ENCODE assay signal across 19 cellular contexts in genomic region chr14:23438130-23438893, GRCh38. TPM values are rescaled to one million over a fixed set of nuclear protein-coding genes. Genes with fewer than 3 reads are reported as not detected.
DNase-seq lines count a peak whose midpoint lies in the region; ATAC-seq and TF ChIP-seq lines count a peak whose summit lies in the region.
"Had no signal": no experiment of that assay in that cellular context is flagged by ENCODE, and none has a peak within 500 bp of the region (broad histone marks: within the 10 kb centered on the region; RNA-seq: fewer than 3 reads in every experiment).

No MANE protein-coding gene starts in this region.

- peaks cover 30% of the 10 kb centered on the region for H3K4me1 ChIP-seq in psoas muscle
- H3K4me1 ChIP-seq: ascending aorta, tibial artery had no signal

- H3K27ac Mint-ChIP-seq in activated CD8-positive, alpha-beta memory T cell treated with anti-CD3 and anti-CD28 coated beads, Interleukin-2, amount 10 ng/mL, durations not matched to agents 7 days and 5 days = no peak overlapping the region
- no peak overlapping the region for H3K27ac Mint-ChIP-seq in Calu3 (ENCODE audit: unreplicated experiment)
- H3K27ac Mint-ChIP-seq: effector memory CD8-positive, alpha-beta T cell had no signal

- intact Hi-C loops in left ventricle myocardium superior (cut with micrococcal nuclease) (no loop called here), psoas muscle (cut with DNase I) (no loop called here), Calu3 (cut with micrococcal nuclease; ENCODE audit: unreplicated experiment) (no loop called here)

- no peaks in the 10 kb centered on the region for H3K9me3 ChIP-seq in psoas muscle
- H3K9me3 ChIP-seq: ascending aorta, tibial artery had no signal

- ATAC-seq in activated CD8-positive, alpha-beta memory T cell treated with anti-CD3 and anti-CD28 coated beads, Interleukin-2, amount 10 ng/mL, durations not matched to agents 7 days and 5 days = no peak
- ATAC-seq in left ventricle myocardium superior (peak; percentile 51), psoas muscle (peak; percentile 56 to 75 (median 70)), GM18907 (IDR thresholded peaks at IDR 0.05; ENCODE audit: unreplicated experiment) (no peak), HG03571 (IDR thresholded peaks at IDR 0.05; ENCODE audit: unreplicated experiment) (no peak)
- ATAC-seq: effector memory CD8-positive, alpha-beta T cell; naive thymus-derived CD8-positive, alpha-beta T cell; SK-N-SH treated with all-trans-retinoic acid at 6 μM for 48 hours had no signal

- H3K27ac ChIP-seq in psoas muscle = peak overlapping the region; percentile 83
- H3K27ac ChIP-seq: ascending aorta, tibial artery had no signal

- peak; percentile 13 for DNase-seq in NCI-H2171 treated with DMSO at 0.1 percent for 48 hours (lab: John Stamatoyannopoulos, UW)
- no peak for DNase-seq in NCI-H2171 (lab: John Stamatoyannopoulos, UW)
- peak; percentile 32 for DNase-seq in activated CD8-positive, alpha-beta memory T cell treated with anti-CD3 and anti-CD28 coated beads, Interleukin-2, amount 10 ng/mL, durations not matched to agents 7 days and 5 days
- peak; percentile 82 for DNase-seq in left ventricle myocardium superior
- peak in 1 of 2 donors; percentile 45 for DNase-seq in psoas muscle
- no peak for DNase-seq in Calu3
- DNase-seq: activated CD4-positive, CD25-positive, alpha-beta regulatory T cell; activated T-cell treated with anti-CD3 and anti-CD28 coated beads, Interleukin-2, amount 50 U/mL, for 1 hour; CD8-positive, alpha-beta memory T cell; effector memory CD8-positive, alpha-beta T cell; foreskin melanocyte; naive thymus-derived CD8-positive, alpha-beta T cell had no signal

- H3K36me3 ChIP-seq in psoas muscle (ENCODE audit: insufficient read depth in 1 of 2, low read depth in 1 of 2) = no peaks in the 10 kb centered on the region
- H3K36me3 ChIP-seq: ascending aorta, tibial artery had no signal

- H3K27me3 ChIP-seq in psoas muscle (ENCODE audit: insufficient read depth in 3 of 3, low read length in 2 of 3) = no peaks in the 10 kb centered on the region
- H3K27me3 ChIP-seq: ascending aorta had no signal

- H3K36me3 Mint-ChIP-seq in activated CD8-positive, alpha-beta memory T cell treated with anti-CD3 and anti-CD28 coated beads, Interleukin-2, amount 10 ng/mL, durations not matched to agents 7 days and 5 days = no peaks in the 10 kb centered on the region
- no peaks in the 10 kb centered on the region for H3K36me3 Mint-ChIP-seq in Calu3 (ENCODE audit: insufficient read depth, unreplicated experiment)
- H3K36me3 Mint-ChIP-seq: CD8-positive, alpha-beta memory T cell; naive thymus-derived CD8-positive, alpha-beta T cell had no signal

- no peak for TF ChIP-seq CTCF in psoas muscle (IDR thresholded peaks at IDR 0.05)
- no peak for TF ChIP-seq CTCF in Calu3 (IDR thresholded peaks at IDR 0.05; ENCODE audit: unreplicated experiment)

- BruUV-seq in Calu3 (replicated peaks; lab: Mats Ljungman, UMichigan) = no TSS peak

- H3K27me3 Mint-ChIP-seq in activated CD8-positive, alpha-beta memory T cell treated with anti-CD3 and anti-CD28 coated beads, Interleukin-2, amount 10 ng/mL, durations not matched to agents 7 days and 5 days = peaks cover 2% of the 10 kb centered on the region
- peaks cover 77% of the 10 kb centered on the region for H3K27me3 Mint-ChIP-seq in Calu3 (ENCODE audit: unreplicated experiment)

- no peak overlapping the region for H3K4me3 Mint-ChIP-seq in activated CD8-positive, alpha-beta memory T cell treated with anti-CD3 and anti-CD28 coated beads, Interleukin-2, amount 10 ng/mL, durations not matched to agents 7 days and 5 days
- H3K4me3 Mint-ChIP-seq in Calu3 (ENCODE audit: low read depth, unreplicated experiment) = no peak overlapping the region
- H3K4me3 Mint-ChIP-seq: CD8-positive, alpha-beta memory T cell; effector memory CD8-positive, alpha-beta T cell had no signal

- peaks cover 3% of the 10 kb centered on the region for H3K4me1 Mint-ChIP-seq in activated CD8-positive, alpha-beta memory T cell treated with anti-CD3 and anti-CD28 coated beads, Interleukin-2, amount 10 ng/mL, durations not matched to agents 7 days and 5 days
- H3K4me1 Mint-ChIP-seq in Calu3 (ENCODE audit: low read depth, unreplicated experiment) = no peaks in the 10 kb centered on the region
- H3K4me1 Mint-ChIP-seq: CD8-positive, alpha-beta memory T cell had no signal

- CTCF ChIA-PET in activated CD8-positive, alpha-beta memory T cell treated with anti-CD3 and anti-CD28 coated beads, Interleukin-2, amount 10 ng/mL, durations not matched to agents 7 days and 5 days (lab: Charles Lee) = interaction anchor here (1.2 to 1.3 kb wide), 2 partner anchors 14 to 121 kb away, joined by 3 to 4 read pairs; no protein-coding TSS in a partner anchor
- CTCF ChIA-PET in Calu3 (lab: Charles Lee) = no interaction called here

- H3K9me3 Mint-ChIP-seq in activated CD8-positive, alpha-beta memory T cell treated with anti-CD3 and anti-CD28 coated beads, Interleukin-2, amount 10 ng/mL, durations not matched to agents 7 days and 5 days (ENCODE audit: low read depth) = no peaks in the 10 kb centered on the region
- H3K9me3 Mint-ChIP-seq in Calu3 (ENCODE audit: low read depth, unreplicated experiment) = no peaks in the 10 kb centered on the region
- H3K9me3 Mint-ChIP-seq: CD8-positive, alpha-beta memory T cell; effector memory CD8-positive, alpha-beta T cell; naive thymus-derived CD8-positive, alpha-beta T cell had no signal

- H3K4me3 ChIP-seq in psoas muscle = no peak overlapping the region
- H3K4me3 ChIP-seq: ascending aorta, tibial artery had no signal

- WGBS in psoas muscle, 3 donors = 13 to 22% (median 17%) methylated on average over 14 of the region's 14 CpGs

RNA-seq across cellular contexts. Expression of gene MYH7, which starts 2.9 kb away (rescaled TPM):
- under 1 TPM; 0.09 to 0.16 TPM for total RNA-seq in activated CD8-positive, alpha-beta memory T cell treated with anti-CD3 and anti-CD28 coated beads, Interleukin-2, amount 10 ng/mL, durations not matched to agents 7 days and 5 days
- total RNA-seq in left ventricle myocardium superior (12,717 TPM), psoas muscle (over 10,000 TPM in 1 of 4 donors, 1,000 to 10,000 TPM in 3; 4,588 to 15,830 (median 8,724) TPM), Calu3 (2022) (not detected in 2 replicates)
- 1,000 to 10,000 TPM; 1,035 to 2,043 (median 1,534) TPM for polyA plus RNA-seq in psoas muscle
- total RNA-seq: ascending aorta; CD8-positive, alpha-beta memory T cell; kidney epithelial cell; M059J; naive thymus-derived CD8-positive, alpha-beta T cell had no signal
- polyA plus RNA-seq: CD8-positive, alpha-beta memory T cell; naive thymus-derived CD8-positive, alpha-beta T cell had no signal

RNA-seq across cellular contexts. Expression of gene MYH6, which starts 30.2 kb away (rescaled TPM):
- total RNA-seq in activated CD8-positive, alpha-beta memory T cell treated with anti-CD3 and anti-CD28 coated beads, Interleukin-2, amount 10 ng/mL, durations not matched to agents 7 days and 5 days = 1 to 10 TPM in 1 of 2 experiments, under 1 TPM in 1; 0.23 to 1.0 TPM
- 4,258 TPM for total RNA-seq in left ventricle myocardium superior
- 100 to 1,000 TPM in 3 of 4 donors, 10 to 100 TPM in 1; 44.1 to 532 (median 191) TPM for total RNA-seq in psoas muscle
- polyA plus RNA-seq in psoas muscle = 100 to 1,000 TPM in 1 of 3 donors, 10 to 100 TPM in 2; 50.3 to 143 (median 60.7) TPM
- total RNA-seq in Calu3 (2022) = not detected in 2 replicates
- total RNA-seq: ascending aorta; kidney epithelial cell; M059J; naive thymus-derived CD8-positive, alpha-beta T cell had no signal
- polyA plus RNA-seq: CD8-positive, alpha-beta memory T cell; naive thymus-derived CD8-positive, alpha-beta T cell had no signal

RNA-seq across cellular contexts. Expression of gene NGDN, which starts 31.2 kb away (rescaled TPM):
- 10 to 100 TPM; 42.7 to 53.0 TPM for total RNA-seq in activated CD8-positive, alpha-beta memory T cell treated with anti-CD3 and anti-CD28 coated beads, Interleukin-2, amount 10 ng/mL, durations not matched to agents 7 days and 5 days
- total RNA-seq in left ventricle myocardium superior = 18.6 TPM
- total RNA-seq in psoas muscle = 10 to 100 TPM; 20.3 to 49.9 (median 30.1) TPM
- polyA plus RNA-seq in psoas muscle = 10 to 100 TPM; 60.7 to 91.1 (median 90.1) TPM
- total RNA-seq in Calu3 (2022) = 42.2 and 52.0 TPM in 2 replicates

Comparison
In these comparisons a context has a peak if more than half of its experiments do, and no peak if none do; other contexts are left out.
1. DNase-seq: peak in NCI-H2171 treated with DMSO at 0.1 percent for 48 hours (single experiment), activated CD8-positive, alpha-beta memory T cell treated with anti-CD3 and anti-CD28 coated beads, Interleukin-2, amount 10 ng/mL, durations not matched to agents 7 days and 5 days (single experiment) and left ventricle myocardium superior (single experiment); none in NCI-H2171 (single experiment) and Calu3 (single experiment).
2. ATAC-seq: peak in left ventricle myocardium superior (single experiment) and psoas muscle (4 of 4); none in activated CD8-positive, alpha-beta memory T cell treated with anti-CD3 and anti-CD28 coated beads, Interleukin-2, amount 10 ng/mL, durations not matched to agents 7 days and 5 days (single experiment), GM18907 (single experiment) and HG03571 (single experiment).
3. RNA of gene MYH7, which starts 2.9 kb away (total RNA-seq): 12,717 TPM in left ventricle myocardium superior (single experiment) and 4,588 to 15,830 TPM in psoas muscle; 0.09 to 0.16 TPM in activated CD8-positive, alpha-beta memory T cell treated with anti-CD3 and anti-CD28 coated beads, Interleukin-2, amount 10 ng/mL, durations not matched to agents 7 days and 5 days and not detected in Calu3; every median in the first group is over 1,000 times any median in the second.
4. RNA of gene MYH6, which starts 30.2 kb away (total RNA-seq): 4,258 TPM in left ventricle myocardium superior (single experiment) and 44.1 to 532 TPM in psoas muscle; 0.23 to 1.0 TPM in activated CD8-positive, alpha-beta memory T cell treated with anti-CD3 and anti-CD28 coated beads, Interleukin-2, amount 10 ng/mL, durations not matched to agents 7 days and 5 days and not detected in Calu3; every median in the first group is over 10 times any median in the second.